8 cellular contexts compared by ENCODE assay signal in the genomic region with DNA sequence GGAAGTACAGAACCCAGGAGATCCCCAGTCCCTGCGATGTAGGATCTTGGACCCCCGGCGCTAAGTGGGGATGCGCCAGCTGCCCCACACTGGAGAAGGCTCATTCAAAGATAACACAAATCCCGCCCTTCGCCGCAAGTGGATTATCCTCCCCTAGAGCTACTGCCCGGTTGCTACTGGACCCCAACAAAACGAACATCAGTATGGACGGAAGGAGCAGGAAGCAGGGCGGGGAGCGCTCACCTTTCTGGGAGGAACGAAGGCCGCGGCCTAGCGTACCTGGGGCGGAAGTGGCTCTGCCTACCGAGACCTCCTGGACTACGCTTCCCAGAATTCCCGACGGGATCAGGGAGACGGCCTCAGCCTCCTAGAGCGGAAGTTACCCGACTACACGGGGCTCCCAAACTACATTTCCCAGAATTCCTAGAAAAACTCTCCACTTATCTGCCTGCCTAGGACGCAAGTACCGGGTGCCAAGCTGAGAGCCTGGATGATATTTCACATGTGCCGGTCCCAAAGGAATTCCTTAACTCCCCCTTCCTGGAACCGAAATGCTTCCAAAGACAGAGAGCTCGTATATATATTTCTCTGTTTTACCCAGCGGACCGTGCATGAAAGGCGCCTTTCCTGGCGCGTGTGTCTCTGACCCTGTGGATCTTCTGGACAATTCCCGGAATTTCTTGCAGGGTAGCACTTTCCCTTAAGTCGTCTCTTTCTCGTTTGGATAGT. TPM values are rescaled to one million over a fixed set of nuclear protein-coding genes. Genes with fewer than 3 reads are reported as not detected.
DNase-seq lines count a peak whose midpoint lies in the region; ATAC-seq and TF ChIP-seq lines count a peak whose summit lies in the region.

A gene (minus strand): TSS at position 298 of the 729 bp plus-strand sequence. CDS start 16,141 bp downstream, outside the sequence.

- peak within 1 kb of the TSS; percentile 28 for H3K4me3 Mint-ChIP-seq in activated CD4-positive, alpha-beta T cell treated with anti-CD3 and anti-CD28 coated beads, Interleukin-2, amount 10 ng/mL, durations not matched to agents 7 days and 5 days
- peak within 1 kb of the TSS; percentile 65 for H3K4me3 Mint-ChIP-seq in activated naive CD8-positive, alpha-beta T cell treated with anti-CD3 and anti-CD28 coated beads for 36 hours
- H3K4me3 Mint-ChIP-seq in nephron, result peak within 1 kb of the TSS; percentile 94 to 98 (median 94)

- peaks cover 5% of the 10 kb centered on the region for H3K4me1 Mint-ChIP-seq in activated CD4-positive, alpha-beta T cell treated with anti-CD3 and anti-CD28 coated beads, Interleukin-2, amount 10 ng/mL, durations not matched to agents 7 days and 5 days
- peaks cover 10% of the 10 kb centered on the region for H3K4me1 Mint-ChIP-seq in activated naive CD8-positive, alpha-beta T cell treated with anti-CD3 and anti-CD28 coated beads for 36 hours
- peaks cover 13% of the 10 kb centered on the region for H3K4me1 Mint-ChIP-seq in nephron

- POLR2A ChIA-PET in activated CD4-positive, alpha-beta T cell treated with anti-CD3 and anti-CD28 coated beads, Interleukin-2, amount 10 ng/mL, durations not matched to agents 7 days and 5 days (lab: Charles Lee), result no interaction called here

- no peak for ATAC-seq in GM21390 (IDR thresholded peaks at IDR 0.05; ENCODE audit: unreplicated experiment)

- TF ChIP-seq CTCF in nephron (IDR thresholded peaks at IDR 0.05; ENCODE audit: unreplicated experiment in 3 of 3), result no peak
- TF ChIP-seq CTCF in uterus (IDR thresholded peaks at IDR 0.05), result no peak

- no peaks in the 10 kb centered on the region for H3K27me3 ChIP-seq in uterus

- peaks cover 0 to 12% of the 10 kb centered on the region in 2 donors for H3K9me3 ChIP-seq in uterus

- H3K27ac ChIP-seq in uterus, result peak within 1 kb of the TSS; percentile 64 to 76

- H3K36me3 Mint-ChIP-seq in activated CD4-positive, alpha-beta T cell treated with anti-CD3 and anti-CD28 coated beads, Interleukin-2, amount 10 ng/mL, durations not matched to agents 7 days and 5 days (ENCODE audit: low read depth), result peaks cover 5% of the 10 kb centered on the region
- peaks cover 28% of the 10 kb centered on the region for H3K36me3 Mint-ChIP-seq in activated naive CD8-positive, alpha-beta T cell treated with anti-CD3 and anti-CD28 coated beads for 36 hours
- peaks cover 47% of the 10 kb centered on the region for H3K36me3 Mint-ChIP-seq in nephron (ENCODE audit: low read depth)

- CTCF ChIA-PET in activated CD4-positive, alpha-beta T cell treated with anti-CD3 and anti-CD28 coated beads, Interleukin-2, amount 10 ng/mL, durations not matched to agents 7 days and 5 days (lab: Charles Lee), result no interaction called here

- no peaks in the 10 kb centered on the region for H3K4me1 ChIP-seq in uterus

- H3K36me3 ChIP-seq in uterus, result no peaks in the 10 kb centered on the region

- TF ChIP-seq POLR2A in uterus (IDR thresholded peaks at IDR 0.05), result no peak

- intact Hi-C loops in uterus (cut with DNase I; ENCODE audit: low total_unique reads), result no loop called here

- H3K27me3 Mint-ChIP-seq in activated CD4-positive, alpha-beta T cell treated with anti-CD3 and anti-CD28 coated beads, Interleukin-2, amount 10 ng/mL, durations not matched to agents 7 days and 5 days, result no peaks in the 10 kb centered on the region
- peaks cover 13% of the 10 kb centered on the region for H3K27me3 Mint-ChIP-seq in activated naive CD8-positive, alpha-beta T cell treated with anti-CD3 and anti-CD28 coated beads for 36 hours
- peaks cover 3% of the 10 kb centered on the region for H3K27me3 Mint-ChIP-seq in nephron (ENCODE audit: low read depth)

- H3K9me3 Mint-ChIP-seq in activated CD4-positive, alpha-beta T cell treated with anti-CD3 and anti-CD28 coated beads, Interleukin-2, amount 10 ng/mL, durations not matched to agents 7 days and 5 days, result peaks cover 27% of the 10 kb centered on the region
- peaks cover 49% of the 10 kb centered on the region for H3K9me3 Mint-ChIP-seq in activated naive CD8-positive, alpha-beta T cell treated with anti-CD3 and anti-CD28 coated beads for 36 hours
- H3K9me3 Mint-ChIP-seq in nephron, result peaks cover 54% of the 10 kb centered on the region

- DNase-seq in activated CD4-positive, alpha-beta T cell treated with anti-CD3 and anti-CD28 coated beads, Interleukin-2, amount 10 ng/mL, durations not matched to agents 7 days and 5 days, result no peak
- no peak for DNase-seq in activated CD4-positive, alpha-beta T cell treated with anti-CD3 and anti-CD28 coated beads, Interleukin-2, amount 50 U/mL, for 4 hours
- DNase-seq in NCI-H2171 (lab: John Stamatoyannopoulos, UW) (peak; percentile 97), glomerular visceral epithelial cell (ENCODE audit: extremely low spot score) (peak; percentile 91), uterus (peak; percentile 83 to 89)
- peak; percentile 35 for DNase-seq in activated naive CD8-positive, alpha-beta T cell treated with anti-CD3 and anti-CD28 coated beads for 36 hours

- no peak within 1 kb of the TSS for H3K27ac Mint-ChIP-seq in activated CD4-positive, alpha-beta T cell treated with anti-CD3 and anti-CD28 coated beads, Interleukin-2, amount 10 ng/mL, durations not matched to agents 7 days and 5 days
- H3K27ac Mint-ChIP-seq in activated naive CD8-positive, alpha-beta T cell treated with anti-CD3 and anti-CD28 coated beads for 36 hours, result peak within 1 kb of the TSS; percentile 54
- H3K27ac Mint-ChIP-seq in nephron, result peak within 1 kb of the TSS; percentile 58 to 92 (median 91)

- H3K4me3 ChIP-seq in uterus, result peak within 1 kb of the TSS; percentile 49 to 60

RNA-seq across cellular contexts. Expression of the gene that starts here (rescaled TPM):
- not detected for total RNA-seq in activated CD4-positive, alpha-beta T cell treated with anti-CD3 and anti-CD28 coated beads, Interleukin-2, amount 10 ng/mL, durations not matched to agents 7 days and 5 days
- under 1 TPM; 0.44 to 0.62 TPM for total RNA-seq in activated naive CD8-positive, alpha-beta T cell treated with anti-CD3 and anti-CD28 coated beads for 36 hours
- total RNA-seq in uterus, result 10 to 100 TPM in 1 of 4 donors, 1 to 10 TPM in 3; 3.3 to 23.2 (median 7.3) TPM

Comparison
In these comparisons a context has a peak if more than half of its experiments do, and no peak if none do; other contexts are left out.
1. Peak in DNase-seq in activated naive CD8-positive, alpha-beta T cell treated with anti-CD3 and anti-CD28 coated beads for 36 hours; RNA of the gene not detected or under 1 TPM.
2. DNase-seq: peak in NCI-H2171 (single experiment), glomerular visceral epithelial cell (single experiment) and uterus (2 of 2); none in activated CD4-positive, alpha-beta T cell treated with anti-CD3 and anti-CD28 coated beads, Interleukin-2, amount 10 ng/mL, durations not matched to agents 7 days and 5 days (single experiment) and activated CD4-positive, alpha-beta T cell treated with anti-CD3 and anti-CD28 coated beads, Interleukin-2, amount 50 U/mL, for 4 hours (0 of 2).
3. H3K4me3 Mint-ChIP-seq: peak in every context shown above with its lines; median percentile 94 in nephron; 65 in activated naive CD8-positive, alpha-beta T cell treated with anti-CD3 and anti-CD28 coated beads for 36 hours; 28 in activated CD4-positive, alpha-beta T cell treated with anti-CD3 and anti-CD28 coated beads, Interleukin-2, amount 10 ng/mL, durations not matched to agents 7 days and 5 days.